ENCODE assay signal across 8 cellular contexts in genomic region chr12:123268850-123269249, GRCh38. TPM values are rescaled to one million over a fixed set of nuclear protein-coding genes. Genes with fewer than 3 reads are reported as not detected.
DNase-seq lines count a peak whose midpoint lies in the region; TF ChIP-seq lines count a peak whose summit lies in the region.

No MANE protein-coding gene starts in this region.

- DNase-seq in C1 segment of cervical spinal cord (lab: John Stamatoyannopoulos, UW) (peak in 8 of 14 donors; percentile 46 to 81 (median 72)), NT2/D1 (ENCODE audit: low read depth, low spot score) (no peak), esophagus squamous epithelium (lab: John Stamatoyannopoulos, UW) (no peak), posterior cingulate gyrus (peak in 6 of 10 donors; percentile 22 to 87 (median 63)), D341Med (ENCODE audit: low spot score) (no peak), NCI-H2196 (lab: John Stamatoyannopoulos, UW; ENCODE audit: unreplicated experiment) (no peak), mucosa of gallbladder (ENCODE audit: low spot score) (no peak), NCI-H2227 treated with DMSO at 0.1 percent for 48 hours (lab: John Stamatoyannopoulos, UW) (no peak)

- H3K27ac ChIP-seq in esophagus squamous epithelium, result peak overlapping the region; percentile 90 to 95 (median 94)

- intact Hi-C loops in esophagus squamous epithelium (cut with DNase I) (no loop called here), posterior cingulate gyrus (cut with DNase I) (loop anchor here (2.0 kb wide), 1 partner anchor 36 kb away; the partner anchor contains the start of genes MPHOSPH9 and MTRFR)

- no peaks in the 10 kb centered on the region for H3K9me3 ChIP-seq in NT2/D1 (ENCODE audit: insufficient read depth, low read length)
- H3K9me3 ChIP-seq in esophagus squamous epithelium, result no peaks in the 10 kb centered on the region

- H3K4me3 ChIP-seq in NT2/D1 (ENCODE audit: insufficient read length, low read depth) (peak overlapping the region; percentile 34), esophagus squamous epithelium (peak overlapping the region in 2 of 4 donors; percentile 82 to 84)

- peaks cover 22% of the 10 kb centered on the region for H3K4me1 ChIP-seq in NT2/D1 (ENCODE audit: insufficient read depth, insufficient read length)
- H3K4me1 ChIP-seq in esophagus squamous epithelium, result peaks cover 14 to 64% (median 26%) of the 10 kb centered on the region in 3 donors

- H3K9ac ChIP-seq in NT2/D1 (ENCODE audit: insufficient read length, low read depth), result peak overlapping the region; percentile 85

- H3K36me3 ChIP-seq in NT2/D1 (ENCODE audit: insufficient read depth, insufficient read length, low read length) (peaks cover 55% of the 10 kb centered on the region), esophagus squamous epithelium (peaks cover 0 to 41% (median 0%) of the 10 kb centered on the region in 3 donors)

- no peaks in the 10 kb centered on the region for H3K27me3 ChIP-seq in NT2/D1 (ENCODE audit: insufficient read depth, insufficient read length)
- no peaks in the 10 kb centered on the region for H3K27me3 ChIP-seq in esophagus squamous epithelium

- TF ChIP-seq POLR2A in esophagus squamous epithelium (IDR thresholded peaks at IDR 0.05), result no peak

- TF ChIP-seq CTCF in esophagus squamous epithelium (IDR thresholded peaks at IDR 0.05), result no peak

- 81 to 85% methylated on average over 7 to 11 of the region's 13 CpGs for WGBS in esophagus squamous epithelium, 2 donors

RNA-seq across cellular contexts. Expression of gene CDK2AP1, which starts 2.8 kb away (rescaled TPM):
- total RNA-seq in esophagus squamous epithelium (100 to 1,000 TPM in 3 of 4 donors, 10 to 100 TPM in 1; 82.0 to 174 (median 116) TPM), mucosa of gallbladder (92.0 TPM)

RNA-seq across cellular contexts. Expression of gene MTRFR, which starts 35.6 kb away (rescaled TPM):
- 10 to 100 TPM in 1 of 4 donors, 1 to 10 TPM in 3; 5.3 to 11.4 (median 7.2) TPM for total RNA-seq in esophagus squamous epithelium
- total RNA-seq in mucosa of gallbladder, result 14.0 TPM

RNA-seq across cellular contexts. Expression of gene MPHOSPH9, which starts 35.9 kb away (rescaled TPM):
- total RNA-seq in esophagus squamous epithelium (10 to 100 TPM; 17.0 to 43.8 (median 22.1) TPM), mucosa of gallbladder (14.5 TPM)

Comparison
In these comparisons a context has a peak if more than half of its experiments do, and no peak if none do; other contexts are left out.
1. DNase-seq: peak in C1 segment of cervical spinal cord (8 of 14) and posterior cingulate gyrus (6 of 10); none in NT2/D1 (single experiment), esophagus squamous epithelium (single experiment), D341Med (single experiment), NCI-H2196 (single experiment), mucosa of gallbladder (single experiment) and NCI-H2227 treated with DMSO at 0.1 percent for 48 hours (single experiment).